8 cellular contexts compared by ENCODE assay signal in the genomic region with DNA sequence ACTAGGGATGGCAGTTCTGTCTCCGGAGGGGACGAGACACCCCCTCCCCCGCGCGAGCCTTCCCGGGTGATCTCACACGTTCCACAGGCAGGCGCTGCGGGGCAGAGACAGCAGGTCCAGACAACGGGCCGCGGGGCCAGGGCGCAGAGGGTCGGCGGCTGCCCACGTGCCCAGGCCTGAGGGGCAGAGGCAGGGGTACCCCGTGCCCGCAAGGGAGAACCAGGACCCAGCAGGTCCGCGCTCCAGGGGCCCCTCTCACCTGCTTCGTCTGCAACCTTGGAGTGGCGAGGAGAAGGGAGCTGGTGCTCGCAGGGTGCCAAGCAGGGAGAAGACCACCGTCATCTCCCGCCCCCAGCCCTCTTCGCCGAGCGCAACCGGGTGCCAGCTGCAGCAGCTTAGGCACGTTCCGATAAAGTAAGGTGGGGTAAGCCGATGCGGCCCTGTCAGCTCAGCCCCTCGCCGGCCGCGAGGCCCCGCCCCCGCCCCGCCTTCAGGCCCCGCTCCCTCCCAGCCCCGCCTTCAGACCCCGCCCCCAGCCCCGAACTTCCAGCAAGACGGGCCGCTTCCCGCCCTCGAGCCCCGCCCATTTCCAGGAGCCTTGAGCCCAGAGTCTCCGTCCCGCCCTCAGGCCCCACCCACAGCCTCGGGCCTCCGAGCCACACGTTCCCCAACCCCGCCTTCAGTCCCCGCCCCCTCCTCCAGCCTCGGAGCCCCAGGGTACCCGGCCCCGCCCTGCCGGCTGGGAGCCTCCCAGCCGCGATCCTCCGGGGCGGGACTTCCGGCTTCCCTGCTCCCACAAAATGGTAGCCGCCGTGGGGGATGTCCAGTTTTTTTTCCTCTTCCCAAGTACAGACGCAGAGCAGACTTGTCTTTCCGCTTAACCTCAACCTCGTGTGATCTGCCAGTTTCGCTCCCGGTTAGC. TPM values are rescaled to one million over a fixed set of nuclear protein-coding genes. Genes with fewer than 3 reads are reported as not detected.
A peak's percentile ranks its signal among the peaks of the same experiment; 100 is the strongest.
DNase-seq lines count a peak whose midpoint lies in the region; ATAC-seq and TF ChIP-seq lines count a peak whose summit lies in the region.

A gene with protein sequence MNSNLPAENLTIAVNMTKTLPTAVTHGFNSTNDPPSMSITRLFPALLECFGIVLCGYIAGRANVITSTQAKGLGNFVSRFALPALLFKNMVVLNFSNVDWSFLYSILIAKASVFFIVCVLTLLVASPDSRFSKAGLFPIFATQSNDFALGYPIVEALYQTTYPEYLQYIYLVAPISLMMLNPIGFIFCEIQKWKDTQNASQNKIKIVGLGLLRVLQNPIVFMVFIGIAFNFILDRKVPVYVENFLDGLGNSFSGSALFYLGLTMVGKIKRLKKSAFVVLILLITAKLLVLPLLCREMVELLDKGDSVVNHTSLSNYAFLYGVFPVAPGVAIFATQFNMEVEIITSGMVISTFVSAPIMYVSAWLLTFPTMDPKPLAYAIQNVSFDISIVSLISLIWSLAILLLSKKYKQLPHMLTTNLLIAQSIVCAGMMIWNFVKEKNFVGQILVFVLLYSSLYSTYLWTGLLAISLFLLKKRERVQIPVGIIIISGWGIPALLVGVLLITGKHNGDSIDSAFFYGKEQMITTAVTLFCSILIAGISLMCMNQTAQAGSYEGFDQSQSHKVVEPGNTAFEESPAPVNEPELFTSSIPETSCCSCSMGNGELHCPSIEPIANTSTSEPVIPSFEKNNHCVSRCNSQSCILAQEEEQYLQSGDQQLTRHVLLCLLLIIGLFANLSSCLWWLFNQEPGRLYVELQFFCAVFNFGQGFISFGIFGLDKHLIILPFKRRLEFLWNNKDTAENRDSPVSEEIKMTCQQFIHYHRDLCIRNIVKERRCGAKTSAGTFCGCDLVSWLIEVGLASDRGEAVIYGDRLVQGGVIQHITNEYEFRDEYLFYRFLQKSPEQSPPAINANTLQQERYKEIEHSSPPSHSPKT (minus strand): TSS at position 416 of the 922 bp plus-strand sequence. CDS start 5,073 bp downstream, outside the sequence.

- under 1% methylated on average over 72 of the region's 72 CpGs for WGBS in thymus

- H3K36me3 ChIP-seq in thymus (ENCODE audit: control insufficient read depth, insufficient read depth): no peaks in the 10 kb centered on the region

- peak within 1 kb of the TSS; percentile 80 for H3K4me3 ChIP-seq in thymus (ENCODE audit: low read length)

- H3K27me3 Mint-ChIP-seq in activated naive CD8-positive, alpha-beta T cell: no peaks in the 10 kb centered on the region
- peaks cover 14% of the 10 kb centered on the region for H3K27me3 Mint-ChIP-seq in osteocyte (ENCODE audit: unreplicated experiment)

- no peaks in the 10 kb centered on the region for H3K9me3 Mint-ChIP-seq in activated naive CD8-positive, alpha-beta T cell (ENCODE audit: low read depth)
- H3K9me3 Mint-ChIP-seq in osteocyte (ENCODE audit: unreplicated experiment): no peaks in the 10 kb centered on the region

- DNase-seq in GM10266 (ENCODE audit: extremely low spot score): peak; percentile 96
- DNase-seq in NCI-H1092 (lab: John Stamatoyannopoulos, UW): peak; percentile 95
- peak; percentile 94 for DNase-seq in SKM-1 (lab: John Stamatoyannopoulos, UW; ENCODE audit: unreplicated experiment)
- peak; percentile 94 to 100 (median 98) for DNase-seq in head of caudate nucleus
- peak; percentile 99 for DNase-seq in osteocyte (ENCODE audit: extremely low spot score, unreplicated experiment)

- peaks cover 4% of the 10 kb centered on the region for H3K36me3 Mint-ChIP-seq in activated naive CD8-positive, alpha-beta T cell
- no peaks in the 10 kb centered on the region for H3K36me3 Mint-ChIP-seq in osteocyte (ENCODE audit: unreplicated experiment)

- peaks cover 5% of the 10 kb centered on the region for H3K4me1 ChIP-seq in thymus (ENCODE audit: control insufficient read depth, insufficient read depth, low read length)

- intact Hi-C loops in head of caudate nucleus (cut with DNase I): loop anchor here (10.0 kb wide), 2 partner anchors 108 to 518 kb away; partner anchors contain the start of genes CHN1 and WIPF1

- H3K4me1 Mint-ChIP-seq in activated naive CD8-positive, alpha-beta T cell (ENCODE audit: low read depth): peaks cover 68% of the 10 kb centered on the region
- peaks cover 10% of the 10 kb centered on the region for H3K4me1 Mint-ChIP-seq in osteocyte (ENCODE audit: unreplicated experiment)

- peak; percentile 29 for TF ChIP-seq CTCF in GM10266 (IDR thresholded peaks at IDR 0.05; ENCODE audit: control insufficient read depth, insufficient read depth, low read depth, missing control alignments)
- TF ChIP-seq CTCF in osteocyte (IDR thresholded peaks at IDR 0.05): no peak

- no peaks in the 10 kb centered on the region for H3K27me3 ChIP-seq in thymus (ENCODE audit: control insufficient read depth, insufficient read depth)

- H3K9me3 ChIP-seq in thymus (ENCODE audit: control insufficient read depth): no peaks in the 10 kb centered on the region

- H3K27ac Mint-ChIP-seq in activated naive CD8-positive, alpha-beta T cell: peak within 1 kb of the TSS; percentile 98
- peak within 1 kb of the TSS; percentile 95 for H3K27ac Mint-ChIP-seq in osteocyte (ENCODE audit: unreplicated experiment)

- H3K27ac ChIP-seq in thymus (ENCODE audit: low read depth): peak within 1 kb of the TSS; percentile 81

- ATAC-seq in HG02610 (IDR thresholded peaks at IDR 0.05; ENCODE audit: unreplicated experiment): peak; percentile 88

- peak within 1 kb of the TSS; percentile 99 for H3K4me3 Mint-ChIP-seq in activated naive CD8-positive, alpha-beta T cell
- H3K4me3 Mint-ChIP-seq in osteocyte (ENCODE audit: unreplicated experiment): peak within 1 kb of the TSS; percentile 89

RNA-seq across cellular contexts. Expression of the gene that starts here (rescaled TPM):
- 5.2 and 6.2 TPM in 2 replicates for total RNA-seq in osteocyte
- polyA plus RNA-seq in thymus: 2.1 TPM

Comparison
In these comparisons a context has a peak if more than half of its experiments do, and no peak if none do; other contexts are left out.
1. Peak in every context shown above with its lines: DNase-seq, ATAC-seq, H3K4me3 ChIP-seq and H3K27ac ChIP-seq.